2 cellular contexts compared by ENCODE assay signal in genomic region chr12:77438639-77439038, GRCh38.
TF ChIP-seq lines count a peak whose summit lies in the region.

No MANE protein-coding gene starts in this region.

TF ChIP-seq in HepG2, 621 proteins besides CTCF, POLR2A, EP300 and RAD21:
- TF ChIP-seq DPF2 (CRISPR knock-in tag; IDR thresholded peaks at IDR 0.05; ENCODE audit: borderline replicate concordance, low read depth), result no peak
- TF ChIP-seq ZNF563 (CRISPR knock-in tag; IDR thresholded peaks at IDR 0.05), result no peak
- TF ChIP-seq MAFF (IDR thresholded peaks at IDR 0.05; ENCODE audit: low read depth, low read length), result peak; percentile 70
- TF ChIP-seq RXRA (CRISPR knock-in tag; IDR thresholded peaks at IDR 0.05), result no peak
- peak; percentile 76 to 88 for TF ChIP-seq MAFK (conservative IDR thresholded peaks at IDR 0.05 in 1 of 2, IDR thresholded peaks at IDR 0.05 in 1 of 2; ENCODE audit: low read length in 2 of 2)
- TF ChIP-seq ZNF879 (CRISPR knock-in tag; IDR thresholded peaks at IDR 0.05), result no peak
- TF ChIP-seq CSRNP2 (CRISPR knock-in tag; conservative IDR thresholded peaks at IDR 0.05; ENCODE audit: low read depth), result no peak

TF ChIP-seq in H1, 55 proteins besides CTCF, POLR2A, EP300 and RAD21:
- peak; percentile 59 for TF ChIP-seq MAFK (IDR thresholded peaks at IDR 0.05; ENCODE audit: low read depth, low read length)
- no peak for TF ChIP-seq SP4 (IDR thresholded peaks at IDR 0.05; ENCODE audit: low read length)
